20 cellular contexts compared by ENCODE assay signal in genomic region chr15:29196306-29196705, GRCh38.
"Had no signal": no experiment of that assay in that cellular context is flagged by ENCODE, and none has a peak within 500 bp of the region (broad histone marks: within the 10 kb centered on the region; RNA-seq: fewer than 3 reads in every experiment).

No MANE protein-coding gene starts in this region.

- H3K27ac Mint-ChIP-seq: activated CD8-positive, alpha-beta T cell treated with anti-CD3 and anti-CD28 coated beads, Interleukin-2, amount 10 ng/mL, durations not matched to agents 7 days and 5 days; activated naive CD8-positive, alpha-beta T cell treated with anti-CD3 and anti-CD28 coated beads, Interleukin-2, amount 50 U/mL, for 24 hours; activated T-helper 1 cell treated with anti-CD3 and anti-CD28 coated beads, Interleukin-12 subunit alpha, Interleukin-12 subunit beta, Interleukin-2, Interleukin-4 antibody, amounts not matched to agents 30 ng/mL and 10 ng/mL and 1 ng/mL, durations not matched to agents 14 hours and 24 hours and 36 hours; progenitor cell of endocrine pancreas; T-cell; type B pancreatic cell had no signal

- DNase-seq: activated CD4-positive, alpha-beta T cell treated with anti-CD3 and anti-CD28 coated beads for 4 hours; activated CD8-positive, alpha-beta T cell treated with anti-CD3 and anti-CD28 coated beads, Interleukin-2, amount 10 ng/mL, durations not matched to agents 7 days and 5 days; activated naive CD4-positive, alpha-beta T cell; activated naive CD8-positive, alpha-beta T cell treated with anti-CD3 and anti-CD28 coated beads, Interleukin-2, amount 50 U/mL, for 24 hours; cortex of kidney; effector CD8-positive, alpha-beta T cell; erythroblast; hypothalamus; kidney; nucleus accumbens; right lobe of liver; stimulated activated CD4-positive, alpha-beta T cell treated with anti-CD3 and anti-CD28 coated beads, Interleukin-2, amount 100 ng/mL, for 24 hours; stimulated activated naive CD4-positive, alpha-beta T cell; substantia nigra; T-cell; WERI-Rb-1 had no signal

- H3K9me3 ChIP-seq: ascending aorta, right lobe of liver had no signal

- H3K27me3 ChIP-seq: ascending aorta, right lobe of liver had no signal

- H3K4me1 Mint-ChIP-seq: activated naive CD8-positive, alpha-beta T cell treated with anti-CD3 and anti-CD28 coated beads, Interleukin-2, amount 50 U/mL, for 24 hours; T-cell had no signal

- H3K4me3 ChIP-seq: ascending aorta, right lobe of liver had no signal

- H3K4me3 Mint-ChIP-seq: activated CD8-positive, alpha-beta T cell treated with anti-CD3 and anti-CD28 coated beads, Interleukin-2, amount 10 ng/mL, durations not matched to agents 7 days and 5 days; activated naive CD8-positive, alpha-beta T cell treated with anti-CD3 and anti-CD28 coated beads, Interleukin-2, amount 50 U/mL, for 24 hours; activated T-helper 1 cell treated with anti-CD3 and anti-CD28 coated beads, Interleukin-12 subunit alpha, Interleukin-12 subunit beta, Interleukin-2, Interleukin-4 antibody, amounts not matched to agents 30 ng/mL and 10 ng/mL and 1 ng/mL, durations not matched to agents 14 hours and 24 hours and 36 hours; T-cell; type B pancreatic cell had no signal

- H3K9me3 Mint-ChIP-seq: activated naive CD8-positive, alpha-beta T cell treated with anti-CD3 and anti-CD28 coated beads, Interleukin-2, amount 50 U/mL, for 24 hours; activated T-helper 1 cell treated with anti-CD3 and anti-CD28 coated beads, Interleukin-12 subunit alpha, Interleukin-12 subunit beta, Interleukin-2, Interleukin-4 antibody, amounts not matched to agents 30 ng/mL and 10 ng/mL and 1 ng/mL, durations not matched to agents 14 hours and 24 hours and 36 hours; T-cell; type B pancreatic cell had no signal

- H3K36me3 ChIP-seq: ascending aorta, right lobe of liver, WERI-Rb-1 had no signal

- ATAC-seq: activated CD8-positive, alpha-beta T cell treated with anti-CD3 and anti-CD28 coated beads, Interleukin-2, amount 10 ng/mL, durations not matched to agents 7 days and 5 days; activated naive CD8-positive, alpha-beta T cell treated with anti-CD3 and anti-CD28 coated beads, Interleukin-2, amount 50 U/mL, for 24 hours; right lobe of liver; T-cell had no signal

- H3K36me3 Mint-ChIP-seq: T-cell, type B pancreatic cell had no signal

- H3K27ac ChIP-seq: ascending aorta, right lobe of liver, WERI-Rb-1 had no signal

- H3K4me1 ChIP-seq: ascending aorta, right lobe of liver had no signal
